Comparison of ENCODE assay signal across 8 cellular contexts in genomic region chr4:1171306-1172227, GRCh38. TPM values are rescaled to one million over a fixed set of nuclear protein-coding genes. Genes with fewer than 3 reads are reported as not detected.
DNase-seq lines count a peak whose midpoint lies in the region; ATAC-seq and TF ChIP-seq lines count a peak whose summit lies in the region.

No MANE protein-coding gene starts in this region.

- H2AK5ac ChIP-seq in neuronal stem cell (ENCODE audit: low read depth, low read length): peak overlapping the region; percentile 77

- no peak overlapping the region for H3K4me3 Mint-ChIP-seq in activated CD4-positive, alpha-beta memory T cell treated with anti-CD3 and anti-CD28 coated beads, Interleukin-2, amount 10 ng/mL, durations not matched to agents 7 days and 5 days

- H3K9me3 ChIP-seq in esophagus squamous epithelium (no peaks in the 10 kb centered on the region), neuronal stem cell (replicated peaks in 1 of 2; ENCODE audit: control insufficient read depth in 2 of 2, insufficient read depth in 1 of 2, low read depth in 1 of 2, low read length in 2 of 2) (peaks cover 5 to 10% of the 10 kb centered on the region in 2 donors)

- H2BK12ac ChIP-seq in neuronal stem cell (ENCODE audit: low read length): peak overlapping the region; percentile 90

- peak overlapping the region; percentile 80 for H3K23ac ChIP-seq in neuronal stem cell (ENCODE audit: low read depth, low read length, poor library complexity)

- peak overlapping the region; percentile 8 for H2BK120ac ChIP-seq in neuronal stem cell (ENCODE audit: low read depth, low read length)

- H3K27me3 ChIP-seq in esophagus squamous epithelium (peaks cover 0 to 36% (median 3%) of the 10 kb centered on the region in 4 donors), neuronal stem cell (ENCODE audit: control insufficient read depth in 3 of 3, insufficient read depth in 3 of 3, low read depth in 1 of 3, low read length in 3 of 3) (peaks cover 25 to 84% (median 57%) of the 10 kb centered on the region in 3 experiments)

- H4K8ac ChIP-seq in neuronal stem cell (ENCODE audit: low read depth, low read length): peak overlapping the region; percentile 92

- H3K9me3 Mint-ChIP-seq in activated CD4-positive, alpha-beta memory T cell treated with anti-CD3 and anti-CD28 coated beads, Interleukin-2, amount 10 ng/mL, durations not matched to agents 7 days and 5 days: no peaks in the 10 kb centered on the region

- no peaks in the 10 kb centered on the region for H3K36me3 Mint-ChIP-seq in activated CD4-positive, alpha-beta memory T cell treated with anti-CD3 and anti-CD28 coated beads, Interleukin-2, amount 10 ng/mL, durations not matched to agents 7 days and 5 days (ENCODE audit: low read depth)

- H4K91ac ChIP-seq in neuronal stem cell (ENCODE audit: low read depth, low read length, poor library complexity): no peak overlapping the region

- 0 to 12% methylated on average over 6 to 13 of the region's 89 CpGs for WGBS in esophagus squamous epithelium, 2 donors
- WGBS in neuronal stem cell (ENCODE audit: extremely low coverage in 2 of 2, insufficient read length in 2 of 2, insufficient replicate concordance in 1 of 2), 2 donors: no CpG with 5 or more reads among the region's 89 CpGs

- peak overlapping the region; percentile 91 for H2AFZ ChIP-seq in neuronal stem cell (ENCODE audit: low read length)

- CTCF ChIA-PET in activated CD4-positive, alpha-beta memory T cell treated with anti-CD3 and anti-CD28 coated beads, Interleukin-2, amount 10 ng/mL, durations not matched to agents 7 days and 5 days (lab: Charles Lee): no interaction called here

- in situ Hi-C loops in G401 (cut with HindIII; ENCODE audit: low sequenced_read_pairs): loop anchor here (5.0 kb wide), 1 partner anchor 71 kb away; no protein-coding TSS in a partner anchor

- intact Hi-C loops in esophagus squamous epithelium (cut with DNase I): no loop called here

- H3K4me2 ChIP-seq in neuronal stem cell (ENCODE audit: insufficient read depth, low read length, poor library complexity, severe bottlenecking): peak overlapping the region; percentile 73

- H3K79me1 ChIP-seq in neuronal stem cell (ENCODE audit: low read depth, low read length): peaks cover 5% of the 10 kb centered on the region

- DNase-seq in G401 (ENCODE audit: low spot score): peak; percentile 73
- DNase-seq in activated CD4-positive, alpha-beta memory T cell treated with anti-CD3 and anti-CD28 coated beads, Interleukin-2, amount 10 ng/mL, durations not matched to agents 7 days and 5 days: peak; percentile 51
- DNase-seq in esophagus squamous epithelium (lab: John Stamatoyannopoulos, UW): no peak
- DNase-seq in neuronal stem cell (ENCODE audit: low spot score): no peak
- DNase-seq in HPDE6-E6E7 (ENCODE audit: extremely low spot score): no peak
- no peak for DNase-seq in EL

- H3K27ac Mint-ChIP-seq in activated CD4-positive, alpha-beta memory T cell treated with anti-CD3 and anti-CD28 coated beads, Interleukin-2, amount 10 ng/mL, durations not matched to agents 7 days and 5 days: no peak overlapping the region

- no peak for TF ChIP-seq CTCF in esophagus squamous epithelium (IDR thresholded peaks at IDR 0.05)

- no peak for ATAC-seq in HG02763 (IDR thresholded peaks at IDR 0.05; ENCODE audit: unreplicated experiment)
- ATAC-seq in HG02610 (IDR thresholded peaks at IDR 0.05; ENCODE audit: unreplicated experiment): no peak

- H3K4me3 ChIP-seq in esophagus squamous epithelium (peak overlapping the region; percentile 37 to 64 (median 50)), neuronal stem cell (ENCODE audit: low read length in 2 of 2) (peak overlapping the region; percentile 17 to 72)

- H3K27me3 Mint-ChIP-seq in activated CD4-positive, alpha-beta memory T cell treated with anti-CD3 and anti-CD28 coated beads, Interleukin-2, amount 10 ng/mL, durations not matched to agents 7 days and 5 days: peaks cover 29% of the 10 kb centered on the region

- peak overlapping the region; percentile 37 for H3K4ac ChIP-seq in neuronal stem cell (ENCODE audit: low read length)

- POLR2A ChIA-PET in activated CD4-positive, alpha-beta memory T cell treated with anti-CD3 and anti-CD28 coated beads, Interleukin-2, amount 10 ng/mL, durations not matched to agents 7 days and 5 days (lab: Charles Lee): interaction anchor here (0.6 to 2.3 kb wide), 7 partner anchors 12 to 175 kb away, joined by 3 to 8 read pairs (median 3); no protein-coding TSS in a partner anchor

- peak overlapping the region; percentile 97 for H3K18ac ChIP-seq in neuronal stem cell (ENCODE audit: low read length)

- peak overlapping the region; percentile 97 for H3K14ac ChIP-seq in neuronal stem cell (ENCODE audit: low read length)

- H3K36me3 ChIP-seq in esophagus squamous epithelium: peaks cover 0 to 27% (median 0%) of the 10 kb centered on the region in 3 donors
- H3K36me3 ChIP-seq in neuronal stem cell (replicated peaks in 1 of 2; ENCODE audit: control insufficient read depth in 2 of 2, insufficient read depth in 2 of 2, low read length in 2 of 2): no peaks in the 10 kb centered on the region

- H2BK5ac ChIP-seq in neuronal stem cell (ENCODE audit: low read length): no peak overlapping the region

- H3K27ac ChIP-seq in esophagus squamous epithelium (peak overlapping the region; percentile 76 to 84 (median 79)), neuronal stem cell (replicated peaks; ENCODE audit: low read length) (no peak overlapping the region)

- TF ChIP-seq POLR2A in esophagus squamous epithelium (IDR thresholded peaks at IDR 0.05): no peak

- peak overlapping the region; percentile 78 for H3K9ac ChIP-seq in neuronal stem cell (ENCODE audit: low read depth, low read length, poor library complexity)

- peak overlapping the region; percentile 85 for H2BK15ac ChIP-seq in neuronal stem cell (ENCODE audit: low read length)

- H3K4me1 Mint-ChIP-seq in activated CD4-positive, alpha-beta memory T cell treated with anti-CD3 and anti-CD28 coated beads, Interleukin-2, amount 10 ng/mL, durations not matched to agents 7 days and 5 days: peaks cover 24% of the 10 kb centered on the region

- peaks cover 39 to 87% (median 45%) of the 10 kb centered on the region in 3 donors for H3K4me1 ChIP-seq in esophagus squamous epithelium
- H3K4me1 ChIP-seq in neuronal stem cell (ENCODE audit: control insufficient read depth in 2 of 2, insufficient read depth in 1 of 2, low read depth in 1 of 2, low read length in 2 of 2): peaks cover 0 to 7% of the 10 kb centered on the region in 2 donors

RNA-seq across cellular contexts. Expression of gene SPON2, which starts 0.8 kb away (rescaled TPM):
- total RNA-seq in G401 (2014; rRNA removed; shearing (Covaris generic)): 3.2 TPM in 1 of 2 replicates, not detected in the other
- total RNA-seq in activated CD4-positive, alpha-beta memory T cell treated with anti-CD3 and anti-CD28 coated beads, Interleukin-2, amount 10 ng/mL, durations not matched to agents 7 days and 5 days: 10 to 100 TPM; 22.8 to 24.6 TPM
- total RNA-seq in esophagus squamous epithelium: 10 to 100 TPM; 14.5 to 53.4 (median 21.3) TPM
- polyA plus RNA-seq in neuronal stem cell (2013, experiment 1 of 2): 5.9 TPM
- 5.8 TPM for polyA plus RNA-seq in neuronal stem cell (2013, experiment 2 of 2)

RNA-seq across cellular contexts. Expression of gene RNF212, which starts 58.2 kb away (rescaled TPM):
- total RNA-seq in G401 (2014; rRNA removed; shearing (Covaris generic)): not detected in 2 replicates
- 1 to 10 TPM in 1 of 2 experiments, under 1 TPM in 1; 0.88 to 1.0 TPM for total RNA-seq in activated CD4-positive, alpha-beta memory T cell treated with anti-CD3 and anti-CD28 coated beads, Interleukin-2, amount 10 ng/mL, durations not matched to agents 7 days and 5 days
- total RNA-seq in esophagus squamous epithelium: 1 to 10 TPM in 2 of 4 donors, under 1 TPM in 2; 0.53 to 6.3 (median 1.9) TPM
- 5.1 TPM for polyA plus RNA-seq in neuronal stem cell (2013, experiment 1 of 2)
- 5.5 TPM for polyA plus RNA-seq in neuronal stem cell (2013, experiment 2 of 2)

Comparison
In these comparisons a context has a peak if more than half of its experiments do, and no peak if none do; other contexts are left out.
1. DNase-seq: peak in G401 (single experiment) and activated CD4-positive, alpha-beta memory T cell treated with anti-CD3 and anti-CD28 coated beads, Interleukin-2, amount 10 ng/mL, durations not matched to agents 7 days and 5 days (single experiment); none in esophagus squamous epithelium (single experiment), neuronal stem cell (single experiment), HPDE6-E6E7 (single experiment) and EL (single experiment).